ENCODE assay signal across 21 cellular contexts in genomic region chr18:3683483-3683882, GRCh38.
"Had no signal": no experiment of that assay in that cellular context is flagged by ENCODE, and none has a peak within 500 bp of the region (broad histone marks: within the 10 kb centered on the region; RNA-seq: fewer than 3 reads in every experiment).

No MANE protein-coding gene starts in this region.

- H3K36me3 ChIP-seq: adrenal gland, colonic mucosa, neutrophil, tibial nerve, uterus had no signal

- H3K9me3 ChIP-seq: adrenal gland, colonic mucosa, neutrophil, uterus had no signal

- H3K4me3 ChIP-seq: adrenal gland, colonic mucosa, tibial nerve, uterus had no signal

- ATAC-seq: activated T-cell treated with anti-CD3 and anti-CD28 coated beads, Interleukin-2, amount 50 U/mL, for 4 hours; foreskin keratinocyte; natural killer cell; stimulated activated naive B cell treated with anti-CD40 and anti-IgM and Interleukin-4, amounts not matched to agents 10 μg/mL and 1 μg/mL and 100 μg/mL, for 72 hours; WTC11 had no signal

- H3K27me3 ChIP-seq: adrenal gland, colonic mucosa, foreskin keratinocyte, neutrophil, tibial nerve, uterus had no signal

- H3K4me1 ChIP-seq: adrenal gland, colonic mucosa, tibial nerve, uterus had no signal

- H3K27ac ChIP-seq: adrenal gland, colonic mucosa, foreskin keratinocyte, neutrophil, tibial nerve, uterus had no signal

- DNase-seq: activated CD4-positive, alpha-beta memory T cell treated with anti-CD3 and anti-CD28 coated beads, Interleukin-2, amount 10 ng/mL, durations not matched to agents 7 days and 5 days; activated CD4-positive, alpha-beta T cell treated with anti-CD3 and anti-CD28 coated beads for 4 hours; activated effector memory CD4-positive, alpha-beta T cell treated with Interleukin-2 at 50 U/mL for 16 hours; activated naive CD4-positive, alpha-beta T cell treated with anti-CD3 and anti-CD28 coated beads, Interleukin-2, amount 50 U/mL, for 16 hours; activated T-cell treated with anti-CD3 and anti-CD28 coated beads, Interleukin-2, amount 50 U/mL, for 4 hours; adrenal gland; caudate nucleus; colonic mucosa; foreskin keratinocyte; glutamatergic neuron; hypothalamus; kidney; mesenchymal stem cell; natural killer cell; posterior cingulate gyrus; stimulated activated CD4-positive, alpha-beta T cell treated with anti-CD3 and anti-CD28 coated beads, Interleukin-4, amount 100 ng/mL, for 1 hour; stimulated activated naive B cell treated with anti-CD40 and anti-IgM and Interleukin-4, amounts not matched to agents 10 μg/mL and 1 μg/mL and 100 μg/mL, for 72 hours; uterus had no signal
